ENCODE assay signal across 1 cellular context in the genomic region with DNA sequence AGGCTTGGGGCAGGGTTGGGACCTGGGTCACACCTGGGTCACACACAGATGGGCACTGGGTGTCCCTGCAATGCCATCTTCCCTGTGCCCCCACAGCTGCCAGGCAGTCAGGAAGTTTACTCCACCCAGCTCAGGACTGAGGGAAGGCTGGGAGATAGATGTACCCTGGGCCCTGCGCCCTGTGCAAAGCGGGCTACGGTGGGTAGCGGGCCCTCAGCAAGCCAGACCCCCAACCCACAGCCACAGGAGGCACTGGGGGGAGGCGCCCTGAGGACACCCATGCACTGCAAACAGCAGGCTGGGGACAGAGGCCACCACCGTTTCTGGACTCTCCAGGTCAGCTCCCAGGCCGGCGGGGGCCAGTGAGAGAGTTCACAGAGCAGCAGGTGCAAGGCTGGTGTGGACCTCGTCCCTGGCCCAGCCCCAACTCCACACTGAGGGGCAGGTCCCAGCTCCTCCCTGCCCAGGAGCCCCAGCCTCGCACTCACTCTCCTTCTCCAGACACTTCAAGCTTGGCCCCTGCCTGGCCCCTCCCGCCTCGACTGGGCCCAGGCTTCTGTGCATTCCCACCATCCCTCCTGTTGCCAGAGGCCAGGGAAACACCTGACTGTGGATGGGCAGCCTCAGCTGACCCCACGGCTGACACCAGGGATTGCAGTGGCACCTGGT.
TF ChIP-seq lines count a peak whose summit lies in the region.

No MANE protein-coding gene starts in this region.

TF ChIP-seq in HepG2, 621 proteins besides CTCF, POLR2A, EP300 and RAD21 (continues in another document):
- TF ChIP-seq GABPA (IDR thresholded peaks at IDR 0.05; ENCODE audit: low read depth, low read length): no peak
- TF ChIP-seq GABPA (CRISPR knock-in tag; IDR thresholded peaks at IDR 0.05; ENCODE audit: low read depth): no peak
- TF ChIP-seq SMYD3 (CRISPR knock-in tag; IDR thresholded peaks at IDR 0.05): no peak
- peak; percentile 25 for TF ChIP-seq AGO2 (optimal IDR thresholded peaks at IDR 0.05; ENCODE audit: low read depth, low read length)
- TF ChIP-seq HOXD1 (CRISPR knock-in tag; IDR thresholded peaks at IDR 0.05): no peak
- 0 out of 2 replicates have a peak, but pooled peaks have one; percentile 15 for TF ChIP-seq ZNF263 (CRISPR knock-in tag; IDR thresholded peaks at IDR 0.05)
- TF ChIP-seq, protein P1, sequence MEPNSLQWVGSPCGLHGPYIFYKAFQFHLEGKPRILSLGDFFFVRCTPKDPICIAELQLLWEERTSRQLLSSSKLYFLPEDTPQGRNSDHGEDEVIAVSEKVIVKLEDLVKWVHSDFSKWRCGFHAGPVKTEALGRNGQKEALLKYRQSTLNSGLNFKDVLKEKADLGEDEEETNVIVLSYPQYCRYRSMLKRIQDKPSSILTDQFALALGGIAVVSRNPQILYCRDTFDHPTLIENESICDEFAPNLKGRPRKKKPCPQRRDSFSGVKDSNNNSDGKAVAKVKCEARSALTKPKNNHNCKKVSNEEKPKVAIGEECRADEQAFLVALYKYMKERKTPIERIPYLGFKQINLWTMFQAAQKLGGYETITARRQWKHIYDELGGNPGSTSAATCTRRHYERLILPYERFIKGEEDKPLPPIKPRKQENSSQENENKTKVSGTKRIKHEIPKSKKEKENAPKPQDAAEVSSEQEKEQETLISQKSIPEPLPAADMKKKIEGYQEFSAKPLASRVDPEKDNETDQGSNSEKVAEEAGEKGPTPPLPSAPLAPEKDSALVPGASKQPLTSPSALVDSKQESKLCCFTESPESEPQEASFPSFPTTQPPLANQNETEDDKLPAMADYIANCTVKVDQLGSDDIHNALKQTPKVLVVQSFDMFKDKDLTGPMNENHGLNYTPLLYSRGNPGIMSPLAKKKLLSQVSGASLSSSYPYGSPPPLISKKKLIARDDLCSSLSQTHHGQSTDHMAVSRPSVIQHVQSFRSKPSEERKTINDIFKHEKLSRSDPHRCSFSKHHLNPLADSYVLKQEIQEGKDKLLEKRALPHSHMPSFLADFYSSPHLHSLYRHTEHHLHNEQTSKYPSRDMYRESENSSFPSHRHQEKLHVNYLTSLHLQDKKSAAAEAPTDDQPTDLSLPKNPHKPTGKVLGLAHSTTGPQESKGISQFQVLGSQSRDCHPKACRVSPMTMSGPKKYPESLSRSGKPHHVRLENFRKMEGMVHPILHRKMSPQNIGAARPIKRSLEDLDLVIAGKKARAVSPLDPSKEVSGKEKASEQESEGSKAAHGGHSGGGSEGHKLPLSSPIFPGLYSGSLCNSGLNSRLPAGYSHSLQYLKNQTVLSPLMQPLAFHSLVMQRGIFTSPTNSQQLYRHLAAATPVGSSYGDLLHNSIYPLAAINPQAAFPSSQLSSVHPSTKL (CRISPR knock-in tag; IDR thresholded peaks at IDR 0.05): no peak
- TF ChIP-seq ZSCAN29 (CRISPR knock-in tag; conservative IDR thresholded peaks at IDR 0.05): no peak
- TF ChIP-seq ZNF614 (CRISPR knock-in tag; IDR thresholded peaks at IDR 0.05; ENCODE audit: borderline replicate concordance): no peak
- no peak for TF ChIP-seq KDM2A (CRISPR knock-in tag; IDR thresholded peaks at IDR 0.05; ENCODE audit: borderline replicate concordance, low read depth)
- no peak for TF ChIP-seq ZNF124 (CRISPR knock-in tag; IDR thresholded peaks at IDR 0.05)
- TF ChIP-seq SALL1 (CRISPR knock-in tag; IDR thresholded peaks at IDR 0.05): 0 out of 2 replicates have a peak, but pooled peaks have one; percentile 9
- no peak for TF ChIP-seq RELA (CRISPR knock-in tag; IDR thresholded peaks at IDR 0.05)
- TF ChIP-seq PLRG1 (conservative IDR thresholded peaks at IDR 0.05): no peak
- TF ChIP-seq, protein P2, sequence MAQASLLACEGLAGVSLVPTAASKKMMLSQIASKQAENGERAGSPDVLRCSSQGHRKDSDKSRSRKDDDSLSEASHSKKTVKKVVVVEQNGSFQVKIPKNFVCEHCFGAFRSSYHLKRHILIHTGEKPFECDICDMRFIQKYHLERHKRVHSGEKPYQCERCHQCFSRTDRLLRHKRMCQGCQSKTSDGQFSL (CRISPR knock-in tag; IDR thresholded peaks at IDR 0.05): no peak
- TF ChIP-seq, protein P3, sequence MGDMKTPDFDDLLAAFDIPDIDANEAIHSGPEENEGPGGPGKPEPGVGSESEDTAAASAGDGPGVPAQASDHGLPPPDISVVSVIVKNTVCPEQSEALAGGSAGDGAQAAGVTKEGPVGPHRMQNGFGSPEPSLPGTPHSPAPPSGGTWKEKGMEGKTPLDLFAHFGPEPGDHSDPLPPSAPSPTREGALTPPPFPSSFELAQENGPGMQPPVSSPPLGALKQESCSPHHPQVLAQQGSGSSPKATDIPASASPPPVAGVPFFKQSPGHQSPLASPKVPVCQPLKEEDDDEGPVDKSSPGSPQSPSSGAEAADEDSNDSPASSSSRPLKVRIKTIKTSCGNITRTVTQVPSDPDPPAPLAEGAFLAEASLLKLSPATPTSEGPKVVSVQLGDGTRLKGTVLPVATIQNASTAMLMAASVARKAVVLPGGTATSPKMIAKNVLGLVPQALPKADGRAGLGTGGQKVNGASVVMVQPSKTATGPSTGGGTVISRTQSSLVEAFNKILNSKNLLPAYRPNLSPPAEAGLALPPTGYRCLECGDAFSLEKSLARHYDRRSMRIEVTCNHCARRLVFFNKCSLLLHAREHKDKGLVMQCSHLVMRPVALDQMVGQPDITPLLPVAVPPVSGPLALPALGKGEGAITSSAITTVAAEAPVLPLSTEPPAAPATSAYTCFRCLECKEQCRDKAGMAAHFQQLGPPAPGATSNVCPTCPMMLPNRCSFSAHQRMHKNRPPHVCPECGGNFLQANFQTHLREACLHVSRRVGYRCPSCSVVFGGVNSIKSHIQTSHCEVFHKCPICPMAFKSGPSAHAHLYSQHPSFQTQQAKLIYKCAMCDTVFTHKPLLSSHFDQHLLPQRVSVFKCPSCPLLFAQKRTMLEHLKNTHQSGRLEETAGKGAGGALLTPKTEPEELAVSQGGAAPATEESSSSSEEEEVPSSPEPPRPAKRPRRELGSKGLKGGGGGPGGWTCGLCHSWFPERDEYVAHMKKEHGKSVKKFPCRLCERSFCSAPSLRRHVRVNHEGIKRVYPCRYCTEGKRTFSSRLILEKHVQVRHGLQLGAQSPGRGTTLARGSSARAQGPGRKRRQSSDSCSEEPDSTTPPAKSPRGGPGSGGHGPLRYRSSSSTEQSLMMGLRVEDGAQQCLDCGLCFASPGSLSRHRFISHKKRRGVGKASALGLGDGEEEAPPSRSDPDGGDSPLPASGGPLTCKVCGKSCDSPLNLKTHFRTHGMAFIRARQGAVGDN (CRISPR knock-in tag; IDR thresholded peaks at IDR 0.05): peak; percentile 47; the same call in 1 of the 2 replicates
- TF ChIP-seq, protein P4, sequence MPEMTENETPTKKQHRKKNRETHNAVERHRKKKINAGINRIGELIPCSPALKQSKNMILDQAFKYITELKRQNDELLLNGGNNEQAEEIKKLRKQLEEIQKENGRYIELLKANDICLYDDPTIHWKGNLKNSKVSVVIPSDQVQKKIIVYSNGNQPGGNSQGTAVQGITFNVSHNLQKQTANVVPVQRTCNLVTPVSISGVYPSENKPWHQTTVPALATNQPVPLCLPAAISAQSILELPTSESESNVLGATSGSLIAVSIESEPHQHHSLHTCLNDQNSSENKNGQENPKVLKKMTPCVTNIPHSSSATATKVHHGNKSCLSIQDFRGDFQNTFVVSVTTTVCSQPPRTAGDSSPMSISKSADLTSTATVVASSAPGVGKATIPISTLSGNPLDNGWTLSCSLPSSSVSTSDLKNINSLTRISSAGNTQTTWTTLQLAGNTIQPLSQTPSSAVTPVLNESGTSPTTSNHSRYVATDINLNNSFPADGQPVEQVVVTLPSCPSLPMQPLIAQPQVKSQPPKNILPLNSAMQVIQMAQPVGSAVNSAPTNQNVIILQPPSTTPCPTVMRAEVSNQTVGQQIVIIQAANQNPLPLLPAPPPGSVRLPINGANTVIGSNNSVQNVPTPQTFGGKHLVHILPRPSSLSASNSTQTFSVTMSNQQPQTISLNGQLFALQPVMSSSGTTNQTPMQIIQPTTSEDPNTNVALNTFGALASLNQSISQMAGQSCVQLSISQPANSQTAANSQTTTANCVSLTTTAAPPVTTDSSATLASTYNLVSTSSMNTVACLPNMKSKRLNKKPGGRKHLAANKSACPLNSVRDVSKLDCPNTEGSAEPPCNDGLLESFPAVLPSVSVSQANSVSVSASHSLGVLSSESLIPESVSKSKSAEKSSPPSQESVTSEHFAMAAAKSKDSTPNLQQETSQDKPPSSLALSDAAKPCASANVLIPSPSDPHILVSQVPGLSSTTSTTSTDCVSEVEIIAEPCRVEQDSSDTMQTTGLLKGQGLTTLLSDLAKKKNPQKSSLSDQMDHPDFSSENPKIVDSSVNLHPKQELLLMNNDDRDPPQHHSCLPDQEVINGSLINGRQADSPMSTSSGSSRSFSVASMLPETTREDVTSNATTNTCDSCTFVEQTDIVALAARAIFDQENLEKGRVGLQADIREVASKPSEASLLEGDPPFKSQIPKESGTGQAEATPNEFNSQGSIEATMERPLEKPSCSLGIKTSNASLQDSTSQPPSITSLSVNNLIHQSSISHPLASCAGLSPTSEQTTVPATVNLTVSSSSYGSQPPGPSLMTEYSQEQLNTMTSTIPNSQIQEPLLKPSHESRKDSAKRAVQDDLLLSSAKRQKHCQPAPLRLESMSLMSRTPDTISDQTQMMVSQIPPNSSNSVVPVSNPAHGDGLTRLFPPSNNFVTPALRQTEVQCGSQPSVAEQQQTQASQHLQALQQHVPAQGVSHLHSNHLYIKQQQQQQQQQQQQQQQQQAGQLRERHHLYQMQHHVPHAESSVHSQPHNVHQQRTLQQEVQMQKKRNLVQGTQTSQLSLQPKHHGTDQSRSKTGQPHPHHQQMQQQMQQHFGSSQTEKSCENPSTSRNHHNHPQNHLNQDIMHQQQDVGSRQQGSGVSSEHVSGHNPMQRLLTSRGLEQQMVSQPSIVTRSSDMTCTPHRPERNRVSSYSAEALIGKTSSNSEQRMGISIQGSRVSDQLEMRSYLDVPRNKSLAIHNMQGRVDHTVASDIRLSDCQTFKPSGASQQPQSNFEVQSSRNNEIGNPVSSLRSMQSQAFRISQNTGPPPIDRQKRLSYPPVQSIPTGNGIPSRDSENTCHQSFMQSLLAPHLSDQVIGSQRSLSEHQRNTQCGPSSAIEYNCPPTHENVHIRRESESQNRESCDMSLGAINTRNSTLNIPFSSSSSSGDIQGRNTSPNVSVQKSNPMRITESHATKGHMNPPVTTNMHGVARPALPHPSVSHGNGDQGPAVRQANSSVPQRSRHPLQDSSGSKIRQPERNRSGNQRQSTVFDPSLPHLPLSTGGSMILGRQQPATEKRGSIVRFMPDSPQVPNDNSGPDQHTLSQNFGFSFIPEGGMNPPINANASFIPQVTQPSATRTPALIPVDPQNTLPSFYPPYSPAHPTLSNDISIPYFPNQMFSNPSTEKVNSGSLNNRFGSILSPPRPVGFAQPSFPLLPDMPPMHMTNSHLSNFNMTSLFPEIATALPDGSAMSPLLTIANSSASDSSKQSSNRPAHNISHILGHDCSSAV (CRISPR knock-in tag; IDR thresholded peaks at IDR 0.05; ENCODE audit: borderline replicate concordance): no peak
- no peak for TF ChIP-seq MATR3 (CRISPR knock-in tag; IDR thresholded peaks at IDR 0.05)
- TF ChIP-seq, protein P5, sequence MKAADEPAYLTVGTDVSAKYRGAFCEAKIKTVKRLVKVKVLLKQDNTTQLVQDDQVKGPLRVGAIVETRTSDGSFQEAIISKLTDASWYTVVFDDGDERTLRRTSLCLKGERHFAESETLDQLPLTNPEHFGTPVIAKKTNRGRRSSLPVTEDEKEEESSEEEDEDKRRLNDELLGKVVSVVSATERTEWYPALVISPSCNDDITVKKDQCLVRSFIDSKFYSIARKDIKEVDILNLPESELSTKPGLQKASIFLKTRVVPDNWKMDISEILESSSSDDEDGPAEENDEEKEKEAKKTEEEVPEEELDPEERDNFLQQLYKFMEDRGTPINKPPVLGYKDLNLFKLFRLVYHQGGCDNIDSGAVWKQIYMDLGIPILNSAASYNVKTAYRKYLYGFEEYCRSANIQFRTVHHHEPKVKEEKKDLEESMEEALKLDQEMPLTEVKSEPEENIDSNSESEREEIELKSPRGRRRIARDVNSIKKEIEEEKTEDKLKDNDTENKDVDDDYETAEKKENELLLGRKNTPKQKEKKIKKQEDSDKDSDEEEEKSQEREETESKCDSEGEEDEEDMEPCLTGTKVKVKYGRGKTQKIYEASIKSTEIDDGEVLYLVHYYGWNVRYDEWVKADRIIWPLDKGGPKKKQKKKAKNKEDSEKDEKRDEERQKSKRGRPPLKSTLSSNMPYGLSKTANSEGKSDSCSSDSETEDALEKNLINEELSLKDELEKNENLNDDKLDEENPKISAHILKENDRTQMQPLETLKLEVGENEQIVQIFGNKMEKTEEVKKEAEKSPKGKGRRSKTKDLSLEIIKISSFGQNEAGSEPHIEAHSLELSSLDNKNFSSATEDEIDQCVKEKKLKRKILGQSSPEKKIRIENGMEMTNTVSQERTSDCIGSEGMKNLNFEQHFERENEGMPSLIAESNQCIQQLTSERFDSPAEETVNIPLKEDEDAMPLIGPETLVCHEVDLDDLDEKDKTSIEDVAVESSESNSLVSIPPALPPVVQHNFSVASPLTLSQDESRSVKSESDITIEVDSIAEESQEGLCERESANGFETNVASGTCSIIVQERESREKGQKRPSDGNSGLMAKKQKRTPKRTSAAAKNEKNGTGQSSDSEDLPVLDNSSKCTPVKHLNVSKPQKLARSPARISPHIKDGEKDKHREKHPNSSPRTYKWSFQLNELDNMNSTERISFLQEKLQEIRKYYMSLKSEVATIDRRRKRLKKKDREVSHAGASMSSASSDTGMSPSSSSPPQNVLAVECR (CRISPR knock-in tag; IDR thresholded peaks at IDR 0.05; ENCODE audit: borderline replicate concordance): 0 out of 2 replicates have a peak, but pooled peaks have one; percentile 9
- no peak for TF ChIP-seq ZMAT3 (CRISPR knock-in tag; conservative IDR thresholded peaks at IDR 0.05)
- no peak for TF ChIP-seq ZNF24 (IDR thresholded peaks at IDR 0.05)
- TF ChIP-seq IRX3 (CRISPR knock-in tag; IDR thresholded peaks at IDR 0.05; ENCODE audit: borderline replicate concordance, low read depth): no peak
- no peak for TF ChIP-seq BRCA1 (CRISPR knock-in tag; IDR thresholded peaks at IDR 0.05)
- TF ChIP-seq, protein P6, sequence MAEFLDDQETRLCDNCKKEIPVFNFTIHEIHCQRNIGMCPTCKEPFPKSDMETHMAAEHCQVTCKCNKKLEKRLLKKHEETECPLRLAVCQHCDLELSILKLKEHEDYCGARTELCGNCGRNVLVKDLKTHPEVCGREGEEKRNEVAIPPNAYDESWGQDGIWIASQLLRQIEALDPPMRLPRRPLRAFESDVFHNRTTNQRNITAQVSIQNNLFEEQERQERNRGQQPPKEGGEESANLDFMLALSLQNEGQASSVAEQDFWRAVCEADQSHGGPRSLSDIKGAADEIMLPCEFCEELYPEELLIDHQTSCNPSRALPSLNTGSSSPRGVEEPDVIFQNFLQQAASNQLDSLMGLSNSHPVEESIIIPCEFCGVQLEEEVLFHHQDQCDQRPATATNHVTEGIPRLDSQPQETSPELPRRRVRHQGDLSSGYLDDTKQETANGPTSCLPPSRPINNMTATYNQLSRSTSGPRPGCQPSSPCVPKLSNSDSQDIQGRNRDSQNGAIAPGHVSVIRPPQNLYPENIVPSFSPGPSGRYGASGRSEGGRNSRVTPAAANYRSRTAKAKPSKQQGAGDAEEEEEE (CRISPR knock-in tag; IDR thresholded peaks at IDR 0.05; ENCODE audit: borderline replicate concordance): no peak
- TF ChIP-seq ZNF629 (CRISPR knock-in tag; conservative IDR thresholded peaks at IDR 0.05): no peak
- peak; percentile 13; the same call in 1 of the 2 replicates for TF ChIP-seq ATF7-NPFF (CRISPR knock-in tag; IDR thresholded peaks at IDR 0.05; ENCODE audit: low read depth)
- no peak for TF ChIP-seq ZNF570 (CRISPR knock-in tag; IDR thresholded peaks at IDR 0.05; ENCODE audit: borderline replicate concordance)
- 0 out of 2 replicates have a peak, but pooled peaks have one; percentile 46 for TF ChIP-seq ZNF501 (CRISPR knock-in tag; IDR thresholded peaks at IDR 0.05)
- TF ChIP-seq TBP (CRISPR knock-in tag; IDR thresholded peaks at IDR 0.05): no peak
- no peak for TF ChIP-seq ZNF724P (CRISPR knock-in tag; IDR thresholded peaks at IDR 0.05; ENCODE audit: borderline replicate concordance)
